Comparison of ENCODE assay signal across 1 cellular context in the genomic region with DNA sequence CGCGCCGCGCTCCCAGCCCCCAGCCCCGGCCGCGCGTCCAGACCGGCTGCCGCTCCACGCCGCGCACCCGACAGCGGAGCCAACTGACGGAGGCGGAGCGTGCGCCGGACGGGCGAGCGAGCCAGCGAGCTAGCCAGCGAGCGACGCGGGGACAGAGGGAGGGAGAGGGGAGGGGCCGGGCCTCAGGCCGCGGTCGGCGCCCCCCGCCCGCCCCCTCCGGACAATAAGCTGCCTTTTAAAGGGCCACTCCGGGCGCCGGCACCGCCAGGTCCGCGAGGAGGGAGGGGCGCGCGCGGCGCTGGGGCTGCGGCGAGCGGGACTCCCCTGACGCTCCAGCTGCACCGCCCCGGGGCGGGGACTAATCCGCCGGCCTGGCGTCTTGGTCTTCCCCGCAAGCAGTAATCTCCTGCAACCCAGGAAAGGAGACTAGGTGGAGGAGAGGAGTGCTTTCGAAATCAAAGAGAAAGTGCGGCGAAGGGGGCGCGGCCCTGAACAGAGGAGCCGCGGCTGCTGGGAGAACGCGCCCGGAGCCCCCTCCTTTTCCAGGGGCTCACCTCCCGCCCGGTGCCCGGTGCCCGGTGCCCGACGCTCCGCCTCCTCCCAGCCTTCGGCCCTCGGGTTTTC.
TF ChIP-seq lines count a peak whose summit lies in the region.

A gene with protein sequence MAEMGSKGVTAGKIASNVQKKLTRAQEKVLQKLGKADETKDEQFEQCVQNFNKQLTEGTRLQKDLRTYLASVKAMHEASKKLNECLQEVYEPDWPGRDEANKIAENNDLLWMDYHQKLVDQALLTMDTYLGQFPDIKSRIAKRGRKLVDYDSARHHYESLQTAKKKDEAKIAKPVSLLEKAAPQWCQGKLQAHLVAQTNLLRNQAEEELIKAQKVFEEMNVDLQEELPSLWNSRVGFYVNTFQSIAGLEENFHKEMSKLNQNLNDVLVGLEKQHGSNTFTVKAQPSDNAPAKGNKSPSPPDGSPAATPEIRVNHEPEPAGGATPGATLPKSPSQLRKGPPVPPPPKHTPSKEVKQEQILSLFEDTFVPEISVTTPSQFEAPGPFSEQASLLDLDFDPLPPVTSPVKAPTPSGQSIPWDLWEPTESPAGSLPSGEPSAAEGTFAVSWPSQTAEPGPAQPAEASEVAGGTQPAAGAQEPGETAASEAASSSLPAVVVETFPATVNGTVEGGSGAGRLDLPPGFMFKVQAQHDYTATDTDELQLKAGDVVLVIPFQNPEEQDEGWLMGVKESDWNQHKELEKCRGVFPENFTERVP (minus strand): TSS at position 157 of the 624 bp plus-strand sequence. CDS start 211 bp downstream, outside the sequence.

TF ChIP-seq in HEK293, 187 proteins besides CTCF, POLR2A, EP300 and RAD21 (continued from another document):
- TF ChIP-seq, protein P1, sequence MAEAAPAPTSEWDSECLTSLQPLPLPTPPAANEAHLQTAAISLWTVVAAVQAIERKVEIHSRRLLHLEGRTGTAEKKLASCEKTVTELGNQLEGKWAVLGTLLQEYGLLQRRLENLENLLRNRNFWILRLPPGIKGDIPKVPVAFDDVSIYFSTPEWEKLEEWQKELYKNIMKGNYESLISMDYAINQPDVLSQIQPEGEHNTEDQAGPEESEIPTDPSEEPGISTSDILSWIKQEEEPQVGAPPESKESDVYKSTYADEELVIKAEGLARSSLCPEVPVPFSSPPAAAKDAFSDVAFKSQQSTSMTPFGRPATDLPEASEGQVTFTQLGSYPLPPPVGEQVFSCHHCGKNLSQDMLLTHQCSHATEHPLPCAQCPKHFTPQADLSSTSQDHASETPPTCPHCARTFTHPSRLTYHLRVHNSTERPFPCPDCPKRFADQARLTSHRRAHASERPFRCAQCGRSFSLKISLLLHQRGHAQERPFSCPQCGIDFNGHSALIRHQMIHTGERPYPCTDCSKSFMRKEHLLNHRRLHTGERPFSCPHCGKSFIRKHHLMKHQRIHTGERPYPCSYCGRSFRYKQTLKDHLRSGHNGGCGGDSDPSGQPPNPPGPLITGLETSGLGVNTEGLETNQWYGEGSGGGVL (tag by site-specific recombination; IDR thresholded peaks at IDR 0.05): no peak
- peak; percentile 27; the same call in 1 of the 2 replicates for TF ChIP-seq SP2 (tag by site-specific recombination; IDR thresholded peaks at IDR 0.05)
- TF ChIP-seq HOXD13 (CRISPR knock-in tag; IDR thresholded peaks at IDR 0.05; ENCODE audit: borderline replicate concordance): no peak
